19 cellular contexts compared by ENCODE assay signal in genomic region chr10:48940372-48940771, GRCh38. TPM values are rescaled to one million over a fixed set of nuclear protein-coding genes. Genes with fewer than 3 reads are reported as not detected.
DNase-seq lines count a peak whose midpoint lies in the region; ATAC-seq and TF ChIP-seq lines count a peak whose summit lies in the region.
"Had no signal": no experiment of that assay in that cellular context is flagged by ENCODE, and none has a peak within 500 bp of the region (broad histone marks: within the 10 kb centered on the region; RNA-seq: fewer than 3 reads in every experiment).

No MANE protein-coding gene starts in this region.

- no peaks in the 10 kb centered on the region for H3K4me1 Mint-ChIP-seq in activated CD8-positive, alpha-beta memory T cell treated with anti-CD3 and anti-CD28 coated beads, Interleukin-2, amount 10 ng/mL, durations not matched to agents 7 days and 5 days
- H3K4me1 Mint-ChIP-seq in memory B cell (peaks cover 3% of the 10 kb centered on the region), type B pancreatic cell (ENCODE audit: unreplicated experiment) (peaks cover 7% of the 10 kb centered on the region)
- no peaks in the 10 kb centered on the region for H3K4me1 Mint-ChIP-seq in activated T-helper 2 cell treated with anti-CD3 and anti-CD28 coated beads, Interferon-gamma antibody, Interleukin-2, Interleukin-4, amounts not matched to agents 10 μg/mL and 5 μg/mL and 100 μg/mL, durations not matched to agents 14 hours and 24 hours and 36 hours (ENCODE audit: low read depth)
- H3K4me1 Mint-ChIP-seq in activated CD8-positive, alpha-beta T cell treated with anti-CD3 and anti-CD28 coated beads, Interleukin-2, amount 10 ng/mL, durations not matched to agents 7 days and 5 days (ENCODE audit: low read depth): no peaks in the 10 kb centered on the region
- H3K4me1 Mint-ChIP-seq: CD14-positive monocyte; CD4-positive, alpha-beta memory T cell had no signal

- H3K9me3 Mint-ChIP-seq in activated CD8-positive, alpha-beta memory T cell treated with anti-CD3 and anti-CD28 coated beads, Interleukin-2, amount 10 ng/mL, durations not matched to agents 7 days and 5 days (ENCODE audit: low read depth): no peaks in the 10 kb centered on the region
- H3K9me3 Mint-ChIP-seq in memory B cell (no peaks in the 10 kb centered on the region), type B pancreatic cell (no peaks in the 10 kb centered on the region)
- H3K9me3 Mint-ChIP-seq in activated T-helper 2 cell treated with anti-CD3 and anti-CD28 coated beads, Interferon-gamma antibody, Interleukin-2, Interleukin-4, amounts not matched to agents 10 μg/mL and 5 μg/mL and 100 μg/mL, durations not matched to agents 14 hours and 24 hours and 36 hours: no peaks in the 10 kb centered on the region
- no peaks in the 10 kb centered on the region for H3K9me3 Mint-ChIP-seq in activated CD8-positive, alpha-beta T cell treated with anti-CD3 and anti-CD28 coated beads, Interleukin-2, amount 10 ng/mL, durations not matched to agents 7 days and 5 days (ENCODE audit: insufficient read depth)
- H3K9me3 Mint-ChIP-seq: CD14-positive monocyte had no signal

- CTCF ChIA-PET in activated CD8-positive, alpha-beta memory T cell treated with anti-CD3 and anti-CD28 coated beads, Interleukin-2, amount 10 ng/mL, durations not matched to agents 7 days and 5 days (lab: Charles Lee): no interaction called here
- CTCF ChIA-PET in activated CD8-positive, alpha-beta T cell treated with anti-CD3 and anti-CD28 coated beads, Interleukin-2, amount 10 ng/mL, durations not matched to agents 7 days and 5 days (lab: Charles Lee): no interaction called here

- H3K36me3 Mint-ChIP-seq in activated CD8-positive, alpha-beta memory T cell treated with anti-CD3 and anti-CD28 coated beads, Interleukin-2, amount 10 ng/mL, durations not matched to agents 7 days and 5 days: no peaks in the 10 kb centered on the region
- H3K36me3 Mint-ChIP-seq in memory B cell (peaks cover 22% of the 10 kb centered on the region), type B pancreatic cell (no peaks in the 10 kb centered on the region)
- H3K36me3 Mint-ChIP-seq in activated T-helper 2 cell treated with anti-CD3 and anti-CD28 coated beads, Interferon-gamma antibody, Interleukin-2, Interleukin-4, amounts not matched to agents 10 μg/mL and 5 μg/mL and 100 μg/mL, durations not matched to agents 14 hours and 24 hours and 36 hours (ENCODE audit: low read depth): no peaks in the 10 kb centered on the region
- no peaks in the 10 kb centered on the region for H3K36me3 Mint-ChIP-seq in activated CD8-positive, alpha-beta T cell treated with anti-CD3 and anti-CD28 coated beads, Interleukin-2, amount 10 ng/mL, durations not matched to agents 7 days and 5 days (ENCODE audit: low read depth)
- H3K36me3 Mint-ChIP-seq: CD4-positive, alpha-beta memory T cell had no signal

- H3K4me3 Mint-ChIP-seq in activated CD8-positive, alpha-beta memory T cell treated with anti-CD3 and anti-CD28 coated beads, Interleukin-2, amount 10 ng/mL, durations not matched to agents 7 days and 5 days: no peak overlapping the region
- H3K4me3 Mint-ChIP-seq in memory B cell (no peak overlapping the region), type B pancreatic cell (no peak overlapping the region)
- H3K4me3 Mint-ChIP-seq in activated T-helper 2 cell treated with anti-CD3 and anti-CD28 coated beads, Interferon-gamma antibody, Interleukin-2, Interleukin-4, amounts not matched to agents 10 μg/mL and 5 μg/mL and 100 μg/mL, durations not matched to agents 14 hours and 24 hours and 36 hours (ENCODE audit: low read depth): no peak overlapping the region
- no peak overlapping the region for H3K4me3 Mint-ChIP-seq in activated CD8-positive, alpha-beta T cell treated with anti-CD3 and anti-CD28 coated beads, Interleukin-2, amount 10 ng/mL, durations not matched to agents 7 days and 5 days
- H3K4me3 Mint-ChIP-seq: CD14-positive monocyte had no signal

- no peak for ATAC-seq in activated CD8-positive, alpha-beta memory T cell treated with anti-CD3 and anti-CD28 coated beads, Interleukin-2, amount 10 ng/mL, durations not matched to agents 7 days and 5 days
- ATAC-seq in memory B cell (ENCODE audit: low read depth): no peak
- ATAC-seq in activated CD8-positive, alpha-beta T cell treated with anti-CD3 and anti-CD28 coated beads, Interleukin-2, amount 10 ng/mL, durations not matched to agents 7 days and 5 days: no peak
- ATAC-seq: A549, HepG2 had no signal

- intact Hi-C loops in activated T-helper 2 cell treated with anti-CD3 and anti-CD28 coated beads, Interferon-gamma antibody, Interleukin-2, Interleukin-4, amounts not matched to agents 10 μg/mL and 5 μg/mL and 100 μg/mL, durations not matched to agents 14 hours and 24 hours and 36 hours (cut with micrococcal nuclease): no loop called here

- peak; percentile 5 for DNase-seq in activated CD8-positive, alpha-beta memory T cell treated with anti-CD3 and anti-CD28 coated beads for 24 hours
- DNase-seq in activated CD8-positive, alpha-beta memory T cell treated with anti-CD3 and anti-CD28 coated beads, Interleukin-2, amount 10 ng/mL, durations not matched to agents 7 days and 5 days: no peak
- DNase-seq in coronary artery (ENCODE audit: low spot score) (peak; percentile 29), memory B cell (ENCODE audit: low spot score in 2 of 2) (no peak), type B pancreatic cell (ENCODE audit: extremely low spot score, unreplicated experiment) (peak; percentile 42), OCI-M2 (lab: John Stamatoyannopoulos, UW; ENCODE audit: unreplicated experiment) (no peak)
- DNase-seq in activated T-helper 2 cell treated with anti-CD3 and anti-CD28 coated beads, Interferon-gamma antibody, Interleukin-2, Interleukin-4, amounts not matched to agents 10 μg/mL and 5 μg/mL and 100 μg/mL, durations not matched to agents 14 hours and 24 hours and 36 hours (ENCODE audit: low spot score): no peak
- DNase-seq in activated CD8-positive, alpha-beta T cell treated with anti-CD3 and anti-CD28 coated beads, Interleukin-2, amount 10 ng/mL, durations not matched to agents 7 days and 5 days: no peak
- DNase-seq: AML-193; CD4-positive, alpha-beta memory T cell; DMS79 treated with DMSO at 0.1 percent for 48 hours; GF-D8; GOT3; H7 had no signal

- POLR2A ChIA-PET in activated CD8-positive, alpha-beta T cell treated with anti-CD3 and anti-CD28 coated beads, Interleukin-2, amount 10 ng/mL, durations not matched to agents 7 days and 5 days (lab: Charles Lee): no interaction called here

- no peak overlapping the region for H3K27ac ChIP-seq in coronary artery
- H3K27ac ChIP-seq: 22Rv1, A549, BLaER1 had no signal

- TF ChIP-seq CTCF in coronary artery (IDR thresholded peaks at IDR 0.05) (no peak), type B pancreatic cell (conservative IDR thresholded peaks at IDR 0.05) (no peak)

- no peak overlapping the region for H3K27ac Mint-ChIP-seq in activated CD8-positive, alpha-beta memory T cell treated with anti-CD3 and anti-CD28 coated beads, Interleukin-2, amount 10 ng/mL, durations not matched to agents 7 days and 5 days
- H3K27ac Mint-ChIP-seq in memory B cell (peak overlapping the region; percentile 9), type B pancreatic cell (no peak overlapping the region)
- H3K27ac Mint-ChIP-seq in activated T-helper 2 cell treated with anti-CD3 and anti-CD28 coated beads, Interferon-gamma antibody, Interleukin-2, Interleukin-4, amounts not matched to agents 10 μg/mL and 5 μg/mL and 100 μg/mL, durations not matched to agents 14 hours and 24 hours and 36 hours: no peak overlapping the region
- no peak overlapping the region for H3K27ac Mint-ChIP-seq in activated CD8-positive, alpha-beta T cell treated with anti-CD3 and anti-CD28 coated beads, Interleukin-2, amount 10 ng/mL, durations not matched to agents 7 days and 5 days

- no peaks in the 10 kb centered on the region for H3K27me3 Mint-ChIP-seq in activated CD8-positive, alpha-beta memory T cell treated with anti-CD3 and anti-CD28 coated beads, Interleukin-2, amount 10 ng/mL, durations not matched to agents 7 days and 5 days
- no peaks in the 10 kb centered on the region for H3K27me3 Mint-ChIP-seq in memory B cell
- H3K27me3 Mint-ChIP-seq in type B pancreatic cell: peaks cover 4% of the 10 kb centered on the region
- H3K27me3 Mint-ChIP-seq in activated T-helper 2 cell treated with anti-CD3 and anti-CD28 coated beads, Interferon-gamma antibody, Interleukin-2, Interleukin-4, amounts not matched to agents 10 μg/mL and 5 μg/mL and 100 μg/mL, durations not matched to agents 14 hours and 24 hours and 36 hours (ENCODE audit: low read depth): no peaks in the 10 kb centered on the region
- H3K27me3 Mint-ChIP-seq in activated CD8-positive, alpha-beta T cell treated with anti-CD3 and anti-CD28 coated beads, Interleukin-2, amount 10 ng/mL, durations not matched to agents 7 days and 5 days (ENCODE audit: low read depth): peaks cover 2% of the 10 kb centered on the region

- H3K4me3 ChIP-seq in coronary artery: no peak overlapping the region
- H3K4me3 ChIP-seq: A549, BLaER1 had no signal

RNA-seq across cellular contexts. Expression of gene LRRC18, which starts 0.7 kb away (rescaled TPM):
- total RNA-seq in activated CD8-positive, alpha-beta memory T cell treated with anti-CD3 and anti-CD28 coated beads, Interleukin-2, amount 10 ng/mL, durations not matched to agents 7 days and 5 days: not detected
- total RNA-seq in type B pancreatic cell (ENCODE audit: low replicate concordance): not detected in 2 replicates
- total RNA-seq in activated T-helper 2 cell treated with anti-CD3 and anti-CD28 coated beads, Interferon-gamma antibody, Interleukin-2, Interleukin-4, amounts not matched to agents 10 μg/mL and 5 μg/mL and 100 μg/mL, durations not matched to agents 14 hours and 24 hours and 36 hours: not detected in 2 replicates
- under 1 TPM in 1 of 2 experiments, not detected in 1; 0.16 TPM for total RNA-seq in activated CD8-positive, alpha-beta T cell treated with anti-CD3 and anti-CD28 coated beads, Interleukin-2, amount 10 ng/mL, durations not matched to agents 7 days and 5 days
- total RNA-seq: CD4-positive, alpha-beta memory T cell; H7; HepG2 had no signal

Comparison
In these comparisons a context has a peak if more than half of its experiments do, and no peak if none do; other contexts are left out.
1. DNase-seq: peak in activated CD8-positive, alpha-beta memory T cell treated with anti-CD3 and anti-CD28 coated beads for 24 hours (single experiment), coronary artery (single experiment) and type B pancreatic cell (single experiment); none in activated CD8-positive, alpha-beta memory T cell treated with anti-CD3 and anti-CD28 coated beads, Interleukin-2, amount 10 ng/mL, durations not matched to agents 7 days and 5 days (single experiment), memory B cell (0 of 2), activated T-helper 2 cell treated with anti-CD3 and anti-CD28 coated beads, Interferon-gamma antibody, Interleukin-2, Interleukin-4, amounts not matched to agents 10 μg/mL and 5 μg/mL and 100 μg/mL, durations not matched to agents 14 hours and 24 hours and 36 hours (single experiment), OCI-M2 (single experiment) and activated CD8-positive, alpha-beta T cell treated with anti-CD3 and anti-CD28 coated beads, Interleukin-2, amount 10 ng/mL, durations not matched to agents 7 days and 5 days (single experiment).